1 cellular context compared by ENCODE assay signal in the genomic region with DNA sequence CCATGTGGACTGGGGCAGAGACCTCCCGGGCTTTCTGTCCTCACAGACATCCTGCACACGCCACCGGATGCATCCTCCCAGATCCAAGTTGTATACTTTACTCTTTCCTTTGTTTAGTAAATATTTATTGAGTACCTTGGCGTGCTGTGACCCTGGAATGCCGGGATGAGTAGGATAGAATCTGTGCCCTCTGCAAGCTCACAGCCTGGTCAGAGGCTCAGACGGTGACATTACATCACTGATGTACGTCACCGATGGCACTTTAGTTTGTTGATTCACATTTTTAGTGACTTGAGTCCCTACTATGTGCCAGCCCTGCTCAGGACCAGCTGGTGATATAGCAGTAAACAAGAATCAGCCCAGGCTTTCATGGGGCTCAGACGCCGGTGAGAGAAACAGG.
TF ChIP-seq lines count a peak whose summit lies in the region.

No MANE protein-coding gene starts in this region.

TF ChIP-seq in A549, 52 proteins besides CTCF, POLR2A, EP300 and RAD21:
- TF ChIP-seq, protein P1, sequence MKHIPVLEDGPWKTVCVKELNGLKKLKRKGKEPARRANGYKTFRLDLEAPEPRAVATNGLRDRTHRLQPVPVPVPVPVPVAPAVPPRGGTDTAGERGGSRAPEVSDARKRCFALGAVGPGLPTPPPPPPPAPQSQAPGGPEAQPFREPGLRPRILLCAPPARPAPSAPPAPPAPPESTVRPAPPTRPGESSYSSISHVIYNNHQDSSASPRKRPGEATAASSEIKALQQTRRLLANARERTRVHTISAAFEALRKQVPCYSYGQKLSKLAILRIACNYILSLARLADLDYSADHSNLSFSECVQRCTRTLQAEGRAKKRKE (CRISPR knock-in tag; IDR thresholded peaks at IDR 0.05; ENCODE audit: low read depth), result no peak
- TF ChIP-seq ZFP36 (IDR thresholded peaks at IDR 0.05; ENCODE audit: borderline replicate concordance, partially characterized antibody), result no peak
- TF ChIP-seq, protein P2, sequence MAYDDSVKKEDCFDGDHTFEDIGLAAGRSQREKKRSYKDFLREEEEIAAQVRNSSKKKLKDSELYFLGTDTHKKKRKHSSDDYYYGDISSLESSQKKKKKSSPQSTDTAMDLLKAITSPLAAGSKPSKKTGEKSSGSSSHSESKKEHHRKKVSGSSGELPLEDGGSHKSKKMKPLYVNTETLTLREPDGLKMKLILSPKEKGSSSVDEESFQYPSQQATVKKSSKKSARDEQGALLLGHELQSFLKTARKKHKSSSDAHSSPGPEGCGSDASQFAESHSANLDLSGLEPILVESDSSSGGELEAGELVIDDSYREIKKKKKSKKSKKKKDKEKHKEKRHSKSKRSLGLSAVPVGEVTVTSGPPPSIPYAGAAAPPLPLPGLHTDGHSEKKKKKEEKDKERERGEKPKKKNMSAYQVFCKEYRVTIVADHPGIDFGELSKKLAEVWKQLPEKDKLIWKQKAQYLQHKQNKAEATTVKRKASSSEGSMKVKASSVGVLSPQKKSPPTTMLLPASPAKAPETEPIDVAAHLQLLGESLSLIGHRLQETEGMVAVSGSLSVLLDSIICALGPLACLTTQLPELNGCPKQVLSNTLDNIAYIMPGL (CRISPR knock-in tag; IDR thresholded peaks at IDR 0.05; ENCODE audit: borderline replicate concordance), result no peak
- no peak for TF ChIP-seq FOSL2 (IDR thresholded peaks at IDR 0.05)
- 0 out of 2 replicates have a peak, but pooled peaks have one; percentile 3 for TF ChIP-seq FOSL2 (CRISPR knock-in tag; IDR thresholded peaks at IDR 0.05)
